ENCODE assay signal across 8 cellular contexts in the genomic region with DNA sequence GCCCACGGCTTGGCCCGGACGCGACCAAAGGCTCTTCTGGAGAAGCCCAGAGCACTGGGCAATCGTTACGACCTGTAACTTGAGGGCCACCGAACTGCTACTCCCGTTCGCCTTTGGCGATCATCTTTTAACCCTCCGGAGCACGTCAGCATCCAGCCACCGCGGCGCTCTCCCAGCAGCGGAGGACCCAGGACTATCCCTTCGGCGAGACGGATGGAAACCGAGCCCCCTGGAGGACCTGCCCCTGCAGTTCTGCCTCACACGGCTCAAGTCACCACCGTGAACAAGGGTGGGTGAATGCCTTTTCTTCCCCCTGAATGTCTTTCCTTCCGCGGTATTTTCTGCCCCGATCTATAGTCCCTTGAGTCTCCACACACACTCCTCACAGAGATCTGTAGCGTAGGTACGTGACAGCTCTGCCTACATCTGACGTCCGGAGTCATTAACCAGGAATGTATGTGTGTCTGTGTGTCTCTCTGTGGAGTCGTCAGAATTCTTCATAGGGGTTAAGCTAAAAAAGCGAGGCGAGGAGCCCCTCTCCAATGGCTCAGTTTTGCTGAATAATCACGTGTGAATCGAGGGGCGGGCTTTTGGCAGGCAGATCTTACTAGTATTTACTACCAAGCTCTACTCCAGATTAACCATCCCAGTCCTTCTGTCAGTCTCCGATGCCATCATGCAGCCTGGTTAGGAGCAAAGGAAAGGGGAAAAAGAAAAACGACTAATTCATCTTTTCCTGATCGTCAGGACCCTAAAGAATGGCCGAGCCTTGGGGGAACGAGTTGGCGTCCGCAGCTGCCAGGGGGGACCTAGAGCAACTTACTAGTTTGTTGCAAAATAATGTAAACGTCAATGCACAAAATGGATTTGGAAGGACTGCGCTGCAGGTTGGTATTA. TPM values are rescaled to one million over a fixed set of nuclear protein-coding genes. Genes with fewer than 3 reads are reported as not detected.
DNase-seq lines count a peak whose midpoint lies in the region; ATAC-seq, FAIRE-seq and TF ChIP-seq lines count a peak whose summit lies in the region.

A gene (plus strand): TSS at position 635 of the 897 bp plus-strand sequence. CDS start 124 bp downstream, at position 759.

- TF ChIP-seq CTCF in CD14-positive monocyte (IDR thresholded peaks at IDR 0.05) (no peak), HepG2 (CRISPR knock-in tag; IDR thresholded peaks at IDR 0.05) (peak; percentile 31)

- peaks cover 0 to 4% of the 10 kb centered on the region in 2 experiments; a peak in 2 of 5 replicates for H3K36me3 ChIP-seq in HepG2 (replicated peaks in 1 of 2; ENCODE audit: control insufficient read depth in 1 of 2, insufficient read depth in 2 of 2, low read length in 2 of 2)

- H3K4me1 Mint-ChIP-seq in CD14-positive monocyte = peaks cover 30% of the 10 kb centered on the region
- H3K4me1 Mint-ChIP-seq in activated CD4-positive, alpha-beta T cell treated with anti-CD3 and anti-CD28 coated beads for 36 hours = peaks cover 25% of the 10 kb centered on the region

- ATAC-seq in GM19328 (IDR thresholded peaks at IDR 0.05; ENCODE audit: unreplicated experiment) = peak; percentile 22
- ATAC-seq in HG03442 (IDR thresholded peaks at IDR 0.05; ENCODE audit: unreplicated experiment) = peak; percentile 31
- peak; percentile 40 for ATAC-seq in activated CD4-positive, alpha-beta T cell treated with anti-CD3 and anti-CD28 coated beads for 36 hours
- ATAC-seq in HepG2 = peak; percentile 68

- intact Hi-C loops in CD14-positive monocyte (cut with micrococcal nuclease) = loop anchor here (10.0 kb wide), 3 partner anchors 195 to 545 kb away; a partner anchor contains a TSS
- intact Hi-C loops in activated CD4-positive, alpha-beta T cell treated with anti-CD3 and anti-CD28 coated beads for 36 hours (cut with DNase I, micrococcal nuclease) = loop anchor here (1.0 to 10.0 kb wide), 12 partner anchors 41 to 1167 kb away; a partner anchor contains a TSS
- intact Hi-C loops in HepG2 (cut with micrococcal nuclease; ENCODE audit: unreplicated experiment) = loop anchor here (2.0 kb wide), 2 partner anchors 41 to 89 kb away; no protein-coding TSS in a partner anchor

- POLR2A ChIA-PET in activated CD4-positive, alpha-beta T cell treated with anti-CD3 and anti-CD28 coated beads for 36 hours (lab: Charles Lee) = interaction anchor here (1.1 to 2.1 kb wide), 2 partner anchors 8 to 10 kb away, joined by 4 to 6 read pairs; a partner anchor contains a TSS
- POLR2A ChIA-PET in HepG2 (lab: Yijun Ruan, JAX) = interaction anchor here (1.4 to 3.5 kb wide), 3 partner anchors 8 to 11 kb away, joined by 3 to 37 read pairs (median 23); a partner anchor contains a TSS

- peak in 1 of 2 experiments; percentile 56; a peak in 2 of 4 replicates for TF ChIP-seq POLR2A in HepG2 (IDR thresholded peaks at IDR 0.05; ENCODE audit: insufficient read depth in 1 of 2, low read depth in 2 of 2, low read length in 2 of 2)

- DNase-seq in CD14-positive monocyte (ENCODE audit: low spot score) (no peak), NCI-H460 (ENCODE audit: extremely low read depth, low read depth) (peak; percentile 62), dermis microvascular lymphatic vessel endothelial cell (ENCODE audit: low read depth in 2 of 2) (peak; percentile 69 to 86), HepG2 (ENCODE audit: low spot score) (peak; percentile 72)
- DNase-seq in activated CD4-positive, alpha-beta T cell treated with anti-CD3 and anti-CD28 coated beads for 36 hours = peak; percentile 71
- DNase-seq in stimulated activated CD8-positive, alpha-beta memory T cell treated with anti-CD3 and anti-CD28 coated beads, Interleukin-12 subunit alpha, Interleukin-12 subunit beta, amount 100 ng/mL, for 4 hours (ENCODE audit: low read depth) = peak; percentile 25

- TSS peak; percentile 54 for BruUV-seq in HepG2 (replicated peaks; lab: Mats Ljungman, UMichigan)

- in situ Hi-C loops in HepG2 (cut with HindIII; ENCODE audit: extremely low pct_ligation_motif_present, low pct_unique_long_range_greater_than_20kb) = loop anchor here (10.0 kb wide), 1 partner anchor 65 kb away; no protein-coding TSS in a partner anchor

- no peaks in the 10 kb centered on the region for H4K20me1 ChIP-seq in HepG2 (ENCODE audit: insufficient read depth, low read length)

- H2AFZ ChIP-seq in HepG2 (ENCODE audit: low read length) = peak within 1 kb of the TSS; percentile 32

- H3K4me2 ChIP-seq in HepG2 (ENCODE audit: low read depth, low read length) = peak within 1 kb of the TSS; percentile 68

- H3K27me3 Mint-ChIP-seq in CD14-positive monocyte (ENCODE audit: low read depth in 3 of 3) = peaks cover 2% of the 10 kb centered on the region in 3 donors
- peaks cover 17% of the 10 kb centered on the region for H3K27me3 Mint-ChIP-seq in activated CD4-positive, alpha-beta T cell treated with anti-CD3 and anti-CD28 coated beads for 36 hours

- FAIRE-seq in HepG2 (lab: Jason Lieb, UNC) = no peak

- peak within 1 kb of the TSS; percentile 98 for H3K27ac ChIP-seq in HepG2 (ENCODE audit: extremely low read length, insufficient read depth, low read length)

- H3K9ac ChIP-seq in HepG2 (ENCODE audit: insufficient read depth, low read depth, low read length) = peak within 1 kb of the TSS; percentile 93

- under 1% methylated on average over 43 of the region's 44 CpGs for WGBS in HepG2 (ENCODE audit: low lambda C conversion rate)

- TF ChIP-seq EP300 in HepG2 (IDR thresholded peaks at IDR 0.05; ENCODE audit: low read depth in 2 of 2, low read length in 2 of 2) (no peak), HepG2 (CRISPR knock-in tag; IDR thresholded peaks at IDR 0.05; ENCODE audit: borderline replicate concordance) (no peak)

- H3K36me3 Mint-ChIP-seq in CD14-positive monocyte = peaks cover 7 to 11% of the 10 kb centered on the region in 2 donors
- H3K36me3 Mint-ChIP-seq in activated CD4-positive, alpha-beta T cell treated with anti-CD3 and anti-CD28 coated beads for 36 hours (ENCODE audit: low read depth) = peaks cover 8% of the 10 kb centered on the region

- no peaks in the 10 kb centered on the region; a peak in 1 of 5 replicates for H3K27me3 ChIP-seq in HepG2 (ENCODE audit: control insufficient read depth in 1 of 2, insufficient read depth in 2 of 2, low read length in 2 of 2)

- H3K9me3 Mint-ChIP-seq in CD14-positive monocyte = peaks cover 0 to 3% (median 0%) of the 10 kb centered on the region in 7 donors
- no peaks in the 10 kb centered on the region for H3K9me3 Mint-ChIP-seq in activated CD4-positive, alpha-beta T cell treated with anti-CD3 and anti-CD28 coated beads for 36 hours (ENCODE audit: low read depth)

- peaks cover 33% of the 10 kb centered on the region for H3K79me2 ChIP-seq in HepG2 (ENCODE audit: insufficient read depth, low read length)

- H3K9me3 ChIP-seq in HepG2 (ENCODE audit: low read length) = no peaks in the 10 kb centered on the region

- peak within 1 kb of the TSS; percentile 99 to 100 for H3K4me3 Mint-ChIP-seq in CD14-positive monocyte
- H3K4me3 Mint-ChIP-seq in activated CD4-positive, alpha-beta T cell treated with anti-CD3 and anti-CD28 coated beads for 36 hours = peak within 1 kb of the TSS; percentile 93

- peak within 1 kb of the TSS; percentile 83 to 97 (median 96) for H3K27ac Mint-ChIP-seq in CD14-positive monocyte
- peak within 1 kb of the TSS; percentile 84 for H3K27ac Mint-ChIP-seq in activated CD4-positive, alpha-beta T cell treated with anti-CD3 and anti-CD28 coated beads for 36 hours

- no peak for TF ChIP-seq RAD21 in HepG2 (CRISPR knock-in tag; IDR thresholded peaks at IDR 0.05)

- CTCF ChIA-PET in activated CD4-positive, alpha-beta T cell treated with anti-CD3 and anti-CD28 coated beads for 36 hours (lab: Charles Lee) = interaction anchor here (0.8 to 3.8 kb wide), 7 partner anchors 8 to 195 kb away, joined by 3 to 21 read pairs (median 3); a partner anchor contains a TSS
- CTCF ChIA-PET in HepG2 (lab: Yijun Ruan, JAX; ENCODE audit: low intra/inter-chr PET ratio, low total read pairs) = no interaction called here

- peak within 1 kb of the TSS; percentile 91 to 99 (median 98) for H3K4me3 ChIP-seq in HepG2 (replicated peaks in 1 of 3; ENCODE audit: insufficient read depth in 1 of 3, low read depth in 2 of 3, low read length in 3 of 3)

- H3K4me1 ChIP-seq in HepG2 (ENCODE audit: insufficient read depth, low read length) = peaks cover 17% of the 10 kb centered on the region; the same call in 1 of the 2 replicates

RNA-seq across cellular contexts. Expression of the gene that starts here (rescaled TPM):
- 1 to 10 TPM; 5.3 to 7.4 TPM for polyA plus RNA-seq in CD14-positive monocyte
- total RNA-seq in NCI-H460 (2014; rRNA removed; shearing (Covaris generic)) = 6.7 and 8.5 TPM in 2 replicates
- polyA plus RNA-seq in NCI-H460 (2014; cell fraction: nucleus; rRNA removed) = 12.8 and 18.5 TPM in 2 replicates
- 10 to 100 TPM in 1 of 2 experiments, 1 to 10 TPM in 1; 9.2 to 12.0 TPM for total RNA-seq in activated CD4-positive, alpha-beta T cell treated with anti-CD3 and anti-CD28 coated beads for 36 hours
- 12.0 and 17.6 TPM in 2 replicates for total RNA-seq in dermis microvascular lymphatic vessel endothelial cell
- 13.7 and 14.0 TPM in 2 replicates for total RNA-seq in HepG2 (2016; rRNA removed; fragmentation: Illumina TruSeq; extraction: Trizol)
- total RNA-seq in HepG2 (2016; cell fraction: cytosol; rRNA removed; fragmentation: Illumina TruSeq; extraction: Trizol; ENCODE audit: low read depth) = 4.5 and 4.8 TPM in 2 replicates
- 12.6 and 14.5 TPM in 2 replicates for total RNA-seq in HepG2 (2016; cell fraction: insoluble cytoplasmic fraction; rRNA removed; fragmentation: Illumina TruSeq; extraction: Trizol)
- total RNA-seq in HepG2 (2016; cell fraction: membrane; rRNA removed; fragmentation: Illumina TruSeq; extraction: Trizol) = 8.9 and 9.6 TPM in 2 replicates
- total RNA-seq in HepG2 (2016; cell fraction: nucleus; rRNA removed; fragmentation: Illumina TruSeq; extraction: Trizol) = 8.9 and 10.3 TPM in 2 replicates
- 5.1 and 7.8 TPM in 2 replicates for polyA plus RNA-seq in HepG2 (2011; rRNA removed)
- 7.3 and 7.5 TPM in 2 replicates for polyA plus RNA-seq in HepG2 (2011; cell fraction: cytosol; rRNA removed)
- polyA plus RNA-seq in HepG2 (2011; cell fraction: nucleus; rRNA removed) = 2.3 and 4.0 TPM in 2 replicates
- 4.7 and 10.1 TPM in 2 replicates for polyA plus RNA-seq in HepG2 (2012)
- 3.9 and 4.1 TPM in 2 replicates for polyA plus RNA-seq in HepG2 (2016; cell fraction: cytosol; fragmentation: Illumina TruSeq; extraction: Trizol; ENCODE audit: low read depth)
- 21.4 and 22.7 TPM in 2 replicates for polyA plus RNA-seq in HepG2 (2016; cell fraction: insoluble cytoplasmic fraction; fragmentation: Illumina TruSeq; extraction: Trizol; ENCODE audit: low read depth)
- 9.0 and 9.1 TPM in 2 replicates for polyA plus RNA-seq in HepG2 (2016; cell fraction: membrane; fragmentation: Illumina TruSeq; extraction: Trizol; ENCODE audit: low read depth)
- 13.7 and 14.7 TPM in 2 replicates for polyA plus RNA-seq in HepG2 (2016; cell fraction: nucleus; fragmentation: Illumina TruSeq; extraction: Trizol; ENCODE audit: insufficient read depth, low read depth)
- polyA minus RNA-seq in HepG2 (2011; rRNA and poly(A)+ RNA removed; ENCODE audit: low replicate concordance) = 5.8 and 52.1 TPM in 2 replicates
- 4.9 and 5.0 TPM in 2 replicates for polyA minus RNA-seq in HepG2 (2011; cell fraction: cytosol; rRNA and poly(A)+ RNA removed)
- 3.1 and 7.9 TPM in 2 replicates for polyA minus RNA-seq in HepG2 (2011; cell fraction: nucleus; rRNA and poly(A)+ RNA removed)
